Comparison of ENCODE assay signal across 20 cellular contexts in genomic region chr1:55822896-55823295, GRCh38.
A peak's percentile ranks its signal among the peaks of the same experiment; 100 is the strongest.
DNase-seq lines count a peak whose midpoint lies in the region; ATAC-seq, FAIRE-seq and TF ChIP-seq lines count a peak whose summit lies in the region.
"Had no signal": no experiment of that assay in that cellular context is flagged by ENCODE, and none has a peak within 500 bp of the region (broad histone marks: within the 10 kb centered on the region; RNA-seq: fewer than 3 reads in every experiment).

No MANE protein-coding gene starts in this region.

- POLR2A ChIA-PET in IMR-90 (lab: Charles Lee; ENCODE audit: unreplicated experiment): no interaction called here

- H2AFZ ChIP-seq in GM23248 (0 out of 2 replicates have a peak overlapping the region, but pooled peaks have one; percentile 17), IMR-90 (replicated peaks; ENCODE audit: low read length, poor library complexity) (no peak overlapping the region), astrocyte (ENCODE audit: low read depth, low read length) (no peak overlapping the region), trophoblast cell (ENCODE audit: insufficient read depth, low read length, poor library complexity) (no peak overlapping the region)

- ATAC-seq in IMR-90 (ENCODE audit: low read depth): no peak
- ATAC-seq: HepG2 had no signal

- peaks cover 19% of the 10 kb centered on the region for H3K4me1 Mint-ChIP-seq in astrocyte (ENCODE audit: low read depth, unreplicated experiment)
- H3K4me1 Mint-ChIP-seq: B cell had no signal

- no peaks in the 10 kb centered on the region for H4K20me1 ChIP-seq in GM23248 (ENCODE audit: insufficient read depth)
- no peaks in the 10 kb centered on the region for H4K20me1 ChIP-seq in IMR-90 (ENCODE audit: insufficient read depth, low read length)
- H4K20me1 ChIP-seq in astrocyte (ENCODE audit: insufficient read depth, low read length): no peaks in the 10 kb centered on the region

- peaks cover 14% of the 10 kb centered on the region for H3K9me1 ChIP-seq in IMR-90 (ENCODE audit: insufficient read depth, low read length)

- no peak overlapping the region for H3K9ac ChIP-seq in GM23248
- no peak overlapping the region for H3K9ac ChIP-seq in IMR-90 (ENCODE audit: low read depth, low read length)
- no peak overlapping the region for H3K9ac ChIP-seq in astrocyte (ENCODE audit: low read length)
- no peak overlapping the region for H3K9ac ChIP-seq in trophoblast cell (ENCODE audit: low read length)

- H2BK20ac ChIP-seq in IMR-90 (ENCODE audit: low read depth, low read length): peak overlapping the region; percentile 81

- H3K4me2 ChIP-seq in GM23248 (ENCODE audit: unreplicated experiment) (peak overlapping the region; percentile 2), IMR-90 (ENCODE audit: low read depth, low read length) (no peak overlapping the region), astrocyte (ENCODE audit: low read length) (no peak overlapping the region), trophoblast cell (ENCODE audit: low read length) (no peak overlapping the region)

- BruUV-seq in IMR-90 (replicated peaks; lab: Mats Ljungman, UMichigan): no TSS peak

- H2BK12ac ChIP-seq in trophoblast cell (ENCODE audit: low read length): no peak overlapping the region

- H3K27me3 ChIP-seq in GM23248 (replicated peaks; ENCODE audit: insufficient read depth) (no peaks in the 10 kb centered on the region), IMR-90 (ENCODE audit: control insufficient read depth, insufficient read depth, low read length) (no peaks in the 10 kb centered on the region), astrocyte (ENCODE audit: insufficient read depth, low read length) (no peaks in the 10 kb centered on the region), trophoblast cell (ENCODE audit: insufficient read depth, low read length) (no peaks in the 10 kb centered on the region), left ventricle myocardium inferior (ENCODE audit: low read depth) (no peaks in the 10 kb centered on the region)

- H3K23ac ChIP-seq in IMR-90 (ENCODE audit: low read depth, low read length): peak overlapping the region; percentile 63; the same call in 1 of the 2 replicates
- no peak overlapping the region for H3K23ac ChIP-seq in trophoblast cell (ENCODE audit: low read length)

- peak overlapping the region; percentile 38 for H4K91ac ChIP-seq in IMR-90 (ENCODE audit: insufficient read depth, low read depth, low read length)
- H4K91ac ChIP-seq in trophoblast cell (ENCODE audit: low read depth, low read length): no peak overlapping the region

- no peak overlapping the region for H3K4me3 Mint-ChIP-seq in astrocyte (ENCODE audit: unreplicated experiment)
- H3K4me3 Mint-ChIP-seq: B cell; CD4-positive, alpha-beta T cell had no signal

- peaks cover 30% of the 10 kb centered on the region for H3K27me3 Mint-ChIP-seq in astrocyte (ENCODE audit: low read depth, unreplicated experiment)

- H3K14ac ChIP-seq in IMR-90 (replicated peaks; ENCODE audit: low read depth, low read length): peak overlapping the region; percentile 57
- H3K14ac ChIP-seq in trophoblast cell (ENCODE audit: low read length): no peak overlapping the region

- peak; percentile 60 for FAIRE-seq in astrocyte (lab: Jason Lieb, UNC)
- FAIRE-seq: A204.1, G401.6, GM12891, H1, HepG2, HTR-8/SVneo had no signal

- H2AK5ac ChIP-seq in IMR-90 (ENCODE audit: low read depth, low read length) (no peak overlapping the region), trophoblast cell (ENCODE audit: low read length) (no peak overlapping the region)

- TF ChIP-seq POLR2A in IMR-90 (IDR thresholded peaks at IDR 0.05; ENCODE audit: low read depth, low read length): no peak

- no peaks in the 10 kb centered on the region for H3K9me2 ChIP-seq in GM23248 (ENCODE audit: insufficient read depth)

- H3K4me1 ChIP-seq in GM23248 (ENCODE audit: insufficient read depth): peaks cover 32% of the 10 kb centered on the region
- peaks cover 21% of the 10 kb centered on the region for H3K4me1 ChIP-seq in IMR-90 (ENCODE audit: control insufficient read depth, insufficient read depth, low read length)
- peaks cover 17% of the 10 kb centered on the region for H3K4me1 ChIP-seq in astrocyte (ENCODE audit: insufficient read depth, low read length)
- peaks cover 6% of the 10 kb centered on the region in 2 experiments for H3K4me1 ChIP-seq in trophoblast cell (ENCODE audit: control insufficient read depth in 1 of 2, insufficient read depth in 2 of 2, low read length in 2 of 2)
- H3K4me1 ChIP-seq in left ventricle myocardium inferior: no peaks in the 10 kb centered on the region
- H3K4me1 ChIP-seq: HAP-1 had no signal

- H2AK9ac ChIP-seq in IMR-90 (replicated peaks; ENCODE audit: low read depth, low read length, poor library complexity): no peak overlapping the region

- no peak overlapping the region for H3K27ac Mint-ChIP-seq in astrocyte (ENCODE audit: unreplicated experiment)
- H3K27ac Mint-ChIP-seq: B cell; CD4-positive, alpha-beta T cell had no signal

- H3F3A ChIP-seq in GM23248 (ENCODE audit: insufficient read depth): peaks cover 31% of the 10 kb centered on the region

- H2BK15ac ChIP-seq in IMR-90 (ENCODE audit: low read depth, low read length): peak overlapping the region; percentile 95; the same call in 2 of the 3 replicates

- H2BK120ac ChIP-seq in IMR-90 (ENCODE audit: low read depth, low read length) (peak overlapping the region; percentile 85), trophoblast cell (ENCODE audit: insufficient read depth, low read length, poor library complexity) (no peak overlapping the region)

- no peak for TF ChIP-seq RAD21 in IMR-90 (IDR thresholded peaks at IDR 0.05; ENCODE audit: low read length)

- dilution Hi-C loops in IMR-90 (cut with HindIII; ENCODE audit: low sequenced_read_pairs, unreplicated experiment): no loop called here

- H3K27ac ChIP-seq in GM23248: peak overlapping the region; percentile 26; the same call in 1 of the 2 replicates
- peak overlapping the region; percentile 37; the same call in 1 of the 2 replicates for H3K27ac ChIP-seq in IMR-90 (ENCODE audit: insufficient read depth, low read length)
- H3K27ac ChIP-seq in astrocyte (ENCODE audit: low read depth, low read length): no peak overlapping the region
- no peak overlapping the region for H3K27ac ChIP-seq in trophoblast cell (ENCODE audit: low read depth, low read length)
- H3K27ac ChIP-seq in left ventricle myocardium inferior (replicated peaks): no peak overlapping the region

- H3K79me2 ChIP-seq in GM23248 (ENCODE audit: insufficient read depth): no peaks in the 10 kb centered on the region
- H3K79me2 ChIP-seq in astrocyte (ENCODE audit: insufficient read depth, low read length): no peaks in the 10 kb centered on the region
- no peaks in the 10 kb centered on the region for H3K79me2 ChIP-seq in trophoblast cell (ENCODE audit: control insufficient read depth, insufficient read depth, low read length, poor library complexity)

- no peak overlapping the region for H3K4me3 ChIP-seq in GM23248
- H3K4me3 ChIP-seq in IMR-90 (ENCODE audit: insufficient read depth, low read depth, low read length): no peak overlapping the region
- no peak overlapping the region for H3K4me3 ChIP-seq in astrocyte (ENCODE audit: insufficient read depth, low read depth, low read length)
- no peak overlapping the region for H3K4me3 ChIP-seq in trophoblast cell (ENCODE audit: low read depth, low read length)
- H3K4me3 ChIP-seq in left ventricle myocardium inferior: no peak overlapping the region
- H3K4me3 ChIP-seq: HAP-1 had no signal

- H3K36me3 ChIP-seq in GM23248 (ENCODE audit: low read depth): no peaks in the 10 kb centered on the region
- no peaks in the 10 kb centered on the region for H3K36me3 ChIP-seq in IMR-90 (ENCODE audit: control insufficient read depth, insufficient read depth, low read length)
- no peaks in the 10 kb centered on the region for H3K36me3 ChIP-seq in astrocyte (ENCODE audit: insufficient read depth, low read length)
- no peaks in the 10 kb centered on the region for H3K36me3 ChIP-seq in trophoblast cell (ENCODE audit: control insufficient read depth in 1 of 2, insufficient read depth in 2 of 2, low read length in 2 of 2)
- no peaks in the 10 kb centered on the region for H3K36me3 ChIP-seq in left ventricle myocardium inferior
- H3K36me3 ChIP-seq: HAP-1 had no signal

- H2BK5ac ChIP-seq in IMR-90 (ENCODE audit: low read depth, low read length, poor library complexity, severe bottlenecking) (peak overlapping the region; percentile 41), trophoblast cell (ENCODE audit: low read depth, low read length, poor library complexity) (no peak overlapping the region)

- H4K8ac ChIP-seq in IMR-90 (ENCODE audit: low read depth in 2 of 2, low read length in 2 of 2): peak overlapping the region in 1 of 2 experiments; percentile 77; a peak in 2 of 4 replicates
- no peak overlapping the region for H4K8ac ChIP-seq in trophoblast cell (ENCODE audit: low read depth, low read length)

- no peaks in the 10 kb centered on the region for H3K9me3 ChIP-seq in GM23248 (ENCODE audit: low read depth)
- H3K9me3 ChIP-seq in IMR-90 (ENCODE audit: control insufficient read depth, insufficient read depth, low read length): no peaks in the 10 kb centered on the region
- no peaks in the 10 kb centered on the region for H3K9me3 ChIP-seq in astrocyte (ENCODE audit: insufficient read depth, low read depth, low read length)
- no peaks in the 10 kb centered on the region for H3K9me3 ChIP-seq in trophoblast cell (ENCODE audit: insufficient read depth, low read depth, low read length)
- no peaks in the 10 kb centered on the region for H3K9me3 ChIP-seq in left ventricle myocardium inferior (replicated peaks)
- H3K9me3 ChIP-seq: HAP-1 had no signal

- no peaks in the 10 kb centered on the region for H3K9me3 Mint-ChIP-seq in astrocyte (ENCODE audit: unreplicated experiment)
- H3K9me3 Mint-ChIP-seq: CD4-positive, alpha-beta T cell had no signal

- H3K79me1 ChIP-seq in IMR-90 (ENCODE audit: low read depth in 1 of 2, low read length in 2 of 2): 0 out of 4 replicates have a peak, but pooled peaks cover 0 to 6% of the 10 kb centered on the region in 2 experiments
- H3K79me1 ChIP-seq in trophoblast cell (ENCODE audit: low read length): peaks cover 18% of the 10 kb centered on the region

- 60% methylated on average over 2 of the region's 2 CpGs for WGBS in GM23248 (ENCODE audit: low coverage in 1 of 2, low lambda C conversion rate in 2 of 2, missing lambda C conversion rate in 2 of 2), 2 experiments
- no CpG with 5 or more reads among the region's 2 CpGs for WGBS in IMR-90 (ENCODE audit: extremely low coverage in 2 of 2, insufficient read length in 1 of 2), 2 experiments
- no CpG with 5 or more reads among the region's 2 CpGs for WGBS in trophoblast cell (ENCODE audit: extremely low coverage, insufficient coverage, insufficient read length)

- intact Hi-C loops in IMR-90 (cut with micrococcal nuclease): no loop called here
- intact Hi-C loops in left ventricle myocardium inferior (cut with micrococcal nuclease): no loop called here

- H3K56ac ChIP-seq in IMR-90 (ENCODE audit: extremely low read depth, insufficient read depth, low read length): no peak overlapping the region

- TF ChIP-seq CTCF in IMR-90 (conservative IDR thresholded peaks at IDR 0.05; ENCODE audit: low read depth, low read length): no peak
- no peak for TF ChIP-seq CTCF in astrocyte (IDR thresholded peaks at IDR 0.05; ENCODE audit: insufficient read depth, low read depth, low read length)
- no peak for TF ChIP-seq CTCF in left ventricle myocardium inferior (IDR thresholded peaks at IDR 0.05; ENCODE audit: borderline replicate concordance)

- H3K4ac ChIP-seq in IMR-90 (ENCODE audit: low read depth, low read length): peak overlapping the region; percentile 49
- no peak overlapping the region for H3K4ac ChIP-seq in trophoblast cell (ENCODE audit: low read depth, low read length)

- H3K18ac ChIP-seq in IMR-90 (ENCODE audit: low read depth, low read length): peak overlapping the region; percentile 93
- no peak overlapping the region for H3K18ac ChIP-seq in trophoblast cell (ENCODE audit: low read length)

- no peaks in the 10 kb centered on the region for H3K36me3 Mint-ChIP-seq in astrocyte (ENCODE audit: low read depth, unreplicated experiment)

- CTCF ChIA-PET in IMR-90 (lab: Yijun Ruan, JAX): interaction anchor here (0.6 kb wide), 1 partner anchor 67 kb away, joined by 3 read pairs; no protein-coding TSS in a partner anchor

- DNase-seq in GM23248 (no peak), IMR-90 (no peak), astrocyte (ENCODE audit: low read depth) (no peak), trophoblast cell (peak; percentile 80 to 88), left ventricle myocardium inferior (no peak)
- no peak for DNase-seq in activated CD8-positive, alpha-beta memory T cell treated with anti-CD3 and anti-CD28 coated beads for 24 hours
- no peak for DNase-seq in stimulated activated CD4-positive, alpha-beta T cell treated with anti-CD3 and anti-CD28 coated beads, Interleukin-12 subunit alpha, Interleukin-12 subunit beta, amount 100 ng/mL, for 4 hours
- DNase-seq: C1 segment of cervical spinal cord; Calu3; CD4-positive, alpha-beta T cell; DMS 273 treated with DMSO at 0.1 percent for 48 hours; DMS79 treated with DMSO at 0.1 percent for 48 hours had no signal

- no peak overlapping the region for H4K12ac ChIP-seq in trophoblast cell (ENCODE audit: low read depth, low read length)

- peak overlapping the region; percentile 69 for H4K5ac ChIP-seq in IMR-90 (ENCODE audit: low read depth, low read length)

- in situ Hi-C loops in GM23248 (cut with MboI): no loop called here
- in situ Hi-C loops in IMR-90 (cut with MboI; ENCODE audit: low sequenced_read_pairs): no loop called here

Comparison
In these comparisons a context has a peak if more than half of its experiments do, and no peak if none do; other contexts are left out.
1. DNase-seq: peak in trophoblast cell (2 of 2); none in GM23248 (single experiment), IMR-90 (single experiment), astrocyte (single experiment), activated CD8-positive, alpha-beta memory T cell treated with anti-CD3 and anti-CD28 coated beads for 24 hours (single experiment), left ventricle myocardium inferior (single experiment) and stimulated activated CD4-positive, alpha-beta T cell treated with anti-CD3 and anti-CD28 coated beads, Interleukin-12 subunit alpha, Interleukin-12 subunit beta, amount 100 ng/mL, for 4 hours (single experiment).
2. H3K27ac ChIP-seq: peak in GM23248 (single experiment) and IMR-90 (single experiment); none in astrocyte (single experiment), trophoblast cell (single experiment) and left ventricle myocardium inferior (single experiment).